Comparison of ENCODE assay signal across 8 cellular contexts in genomic region chr7:99918959-99919813, GRCh38. TPM values are rescaled to one million over a fixed set of nuclear protein-coding genes. Genes with fewer than 3 reads are reported as not detected.
DNase-seq lines count a peak whose midpoint lies in the region; ATAC-seq and TF ChIP-seq lines count a peak whose summit lies in the region.

Gene TRIM4 (minus strand): TSS chr7:99919530. CDS start chr7:99919401, 129 bp downstream.

- peak within 1 kb of the TSS; percentile 89 for H3K4me2 ChIP-seq in fibroblast of lung (ENCODE audit: extremely low read depth, insufficient read depth, low read length)

- DNase-seq in DMS79 treated with DMSO at 0.1 percent for 48 hours (lab: John Stamatoyannopoulos, UW) (peak; percentile 88), KG1 (lab: John Stamatoyannopoulos, UW) (peak; percentile 19), RKO (ENCODE audit: low spot score) (peak; percentile 98), fibroblast of lung (ENCODE audit: low read depth in 2 of 2) (peak; percentile 93 to 95), stomach (peak; percentile 93)
- DNase-seq in activated T-helper 1 cell treated with anti-CD3 and anti-CD28 coated beads, Interleukin-12 subunit alpha, Interleukin-12 subunit beta, Interleukin-2, Interleukin-4 antibody, amounts not matched to agents 30 ng/mL and 10 ng/mL and 1 ng/mL, durations not matched to agents 14 hours and 24 hours and 36 hours (ENCODE audit: low spot score), result peak; percentile 92

- H3K4me1 ChIP-seq in fibroblast of lung (ENCODE audit: control insufficient read depth, extremely low read depth, insufficient read depth, low read length) (peaks cover 4% of the 10 kb centered on the region), stomach (peaks cover 37 to 62% (median 49%) of the 10 kb centered on the region in 4 donors)

- TF ChIP-seq CTCF in fibroblast of lung (conservative IDR thresholded peaks at IDR 0.05 in 1 of 2, IDR thresholded peaks at IDR 0.05 in 1 of 2; ENCODE audit: low read depth in 1 of 2, low read length in 2 of 2), result peak; percentile 14 to 28
- no peak for TF ChIP-seq CTCF in nephron (IDR thresholded peaks at IDR 0.05; ENCODE audit: unreplicated experiment in 3 of 3)
- TF ChIP-seq CTCF in stomach (IDR thresholded peaks at IDR 0.05), result no peak

- no peaks in the 10 kb centered on the region for H3K27me3 Mint-ChIP-seq in activated T-helper 1 cell treated with anti-CD3 and anti-CD28 coated beads, Interleukin-12 subunit alpha, Interleukin-12 subunit beta, Interleukin-2, Interleukin-4 antibody, amounts not matched to agents 30 ng/mL and 10 ng/mL and 1 ng/mL, durations not matched to agents 14 hours and 24 hours and 36 hours (ENCODE audit: insufficient read depth)
- peaks cover 21% of the 10 kb centered on the region for H3K27me3 Mint-ChIP-seq in nephron (ENCODE audit: low read depth)

- ATAC-seq in GM21723 (IDR thresholded peaks at IDR 0.05; ENCODE audit: unreplicated experiment), result peak; percentile 96

- H3K27ac ChIP-seq in fibroblast of lung (ENCODE audit: insufficient read depth, low read length) (peak within 1 kb of the TSS; percentile 89), stomach (peak within 1 kb of the TSS; percentile 89 to 97 (median 93))

- H3K36me3 Mint-ChIP-seq in activated T-helper 1 cell treated with anti-CD3 and anti-CD28 coated beads, Interleukin-12 subunit alpha, Interleukin-12 subunit beta, Interleukin-2, Interleukin-4 antibody, amounts not matched to agents 30 ng/mL and 10 ng/mL and 1 ng/mL, durations not matched to agents 14 hours and 24 hours and 36 hours (ENCODE audit: low read depth), result peaks cover 22% of the 10 kb centered on the region
- H3K36me3 Mint-ChIP-seq in nephron (ENCODE audit: low read depth), result no peaks in the 10 kb centered on the region

- H3K36me3 ChIP-seq in fibroblast of lung (ENCODE audit: control insufficient read depth, insufficient read depth, low read length) (no peaks in the 10 kb centered on the region), stomach (peaks cover 7 to 40% (median 20%) of the 10 kb centered on the region in 4 donors)

- H3K4me1 Mint-ChIP-seq in activated T-helper 1 cell treated with anti-CD3 and anti-CD28 coated beads, Interleukin-12 subunit alpha, Interleukin-12 subunit beta, Interleukin-2, Interleukin-4 antibody, amounts not matched to agents 30 ng/mL and 10 ng/mL and 1 ng/mL, durations not matched to agents 14 hours and 24 hours and 36 hours (ENCODE audit: low read depth), result peaks cover 44% of the 10 kb centered on the region
- no peaks in the 10 kb centered on the region for H3K4me1 Mint-ChIP-seq in nephron

- peak within 1 kb of the TSS; percentile 96 for H3K27ac Mint-ChIP-seq in activated T-helper 1 cell treated with anti-CD3 and anti-CD28 coated beads, Interleukin-12 subunit alpha, Interleukin-12 subunit beta, Interleukin-2, Interleukin-4 antibody, amounts not matched to agents 30 ng/mL and 10 ng/mL and 1 ng/mL, durations not matched to agents 14 hours and 24 hours and 36 hours
- H3K27ac Mint-ChIP-seq in nephron, result peak within 1 kb of the TSS; percentile 73 to 97 (median 91)

- H3K4me3 ChIP-seq in fibroblast of lung (replicated peaks in 1 of 4; ENCODE audit: control extremely low read depth in 1 of 4, insufficient read depth in 1 of 4, low read depth in 3 of 4, low read length in 4 of 4) (peak within 1 kb of the TSS; percentile 67 to 98 (median 82)), stomach (peak within 1 kb of the TSS; percentile 70 to 88 (median 80))

- H3K79me2 ChIP-seq in fibroblast of lung (ENCODE audit: control insufficient read depth, insufficient read depth, low read length), result peaks cover 48% of the 10 kb centered on the region

- peak in 1 of 4 donors; percentile 63 for TF ChIP-seq POLR2A in stomach (IDR thresholded peaks at IDR 0.05)

- no peaks in the 10 kb centered on the region for H3K27me3 ChIP-seq in fibroblast of lung (ENCODE audit: control insufficient read depth, insufficient read depth, low read length)
- H3K27me3 ChIP-seq in stomach, result no peaks in the 10 kb centered on the region

- H4K20me1 ChIP-seq in fibroblast of lung (ENCODE audit: control insufficient read depth, extremely low read depth, insufficient read depth, low read length), result peaks cover 5% of the 10 kb centered on the region

- peak within 1 kb of the TSS; percentile 95 for H2AFZ ChIP-seq in fibroblast of lung (ENCODE audit: low read length)

- peak within 1 kb of the TSS; percentile 91 for H3K9ac ChIP-seq in fibroblast of lung (ENCODE audit: insufficient read depth, low read length)

- no peaks in the 10 kb centered on the region for H3K9me3 Mint-ChIP-seq in activated T-helper 1 cell treated with anti-CD3 and anti-CD28 coated beads, Interleukin-12 subunit alpha, Interleukin-12 subunit beta, Interleukin-2, Interleukin-4 antibody, amounts not matched to agents 30 ng/mL and 10 ng/mL and 1 ng/mL, durations not matched to agents 14 hours and 24 hours and 36 hours
- peaks cover 27% of the 10 kb centered on the region for H3K9me3 Mint-ChIP-seq in nephron

- H3K9me3 ChIP-seq in fibroblast of lung (ENCODE audit: control insufficient read depth, insufficient read depth, low read depth, low read length) (no peaks in the 10 kb centered on the region), stomach (no peaks in the 10 kb centered on the region)

- intact Hi-C loops in activated T-helper 1 cell treated with anti-CD3 and anti-CD28 coated beads, Interleukin-12 subunit alpha, Interleukin-12 subunit beta, Interleukin-2, Interleukin-4 antibody, amounts not matched to agents 30 ng/mL and 10 ng/mL and 1 ng/mL, durations not matched to agents 14 hours and 24 hours and 36 hours (cut with micrococcal nuclease), result loop anchor here (1.0 to 2.0 kb wide), 13 partner anchors 10 to 480 kb away; partner anchors contain the start of genes ATP5MF, CNPY4, COPS6 and GJC3
- intact Hi-C loops in stomach (cut with DNase I; ENCODE audit: low total_unique reads), result loop anchor here (5.0 to 10.0 kb wide), 2 partner anchors 73 to 136 kb away; no protein-coding TSS in a partner anchor

- peak within 1 kb of the TSS; percentile 94 for H3K4me3 Mint-ChIP-seq in activated T-helper 1 cell treated with anti-CD3 and anti-CD28 coated beads, Interleukin-12 subunit alpha, Interleukin-12 subunit beta, Interleukin-2, Interleukin-4 antibody, amounts not matched to agents 30 ng/mL and 10 ng/mL and 1 ng/mL, durations not matched to agents 14 hours and 24 hours and 36 hours
- peak within 1 kb of the TSS; percentile 82 to 90 (median 88) for H3K4me3 Mint-ChIP-seq in nephron

- 0 to 2% (median 1%) methylated on average over 36 to 81 of the region's 81 CpGs for WGBS in stomach, 5 donors

- no peak for TF ChIP-seq EP300 in stomach (IDR thresholded peaks at IDR 0.05)

RNA-seq across cellular contexts. Expression of gene TRIM4, which starts in this region (rescaled TPM):
- 22.1 and 24.1 TPM in 2 replicates for total RNA-seq in activated T-helper 1 cell treated with anti-CD3 and anti-CD28 coated beads, Interleukin-12 subunit alpha, Interleukin-12 subunit beta, Interleukin-2, Interleukin-4 antibody, amounts not matched to agents 30 ng/mL and 10 ng/mL and 1 ng/mL, durations not matched to agents 14 hours and 24 hours and 36 hours
- total RNA-seq in fibroblast of lung (31.5 and 35.4 TPM in 2 replicates), stomach (10 to 100 TPM; 25.3 to 46.1 (median 40.3) TPM)
- polyA plus RNA-seq in fibroblast of lung (19.6 and 23.1 TPM in 2 replicates), stomach (10 to 100 TPM; 12.6 to 21.8 (median 13.8) TPM)
- 15.0 and 19.7 TPM in 2 replicates for polyA plus RNA-seq in fibroblast of lung (2012)
- 10.0 and 10.4 TPM in 2 replicates for polyA minus RNA-seq in fibroblast of lung (ENCODE audit: low replicate concordance)

Comparison
In these comparisons a context has a peak if more than half of its experiments do, and no peak if none do; other contexts are left out.
1. Peak in every context shown above with its lines: DNase-seq, ATAC-seq, H3K4me3 ChIP-seq and H3K27ac ChIP-seq.
2. DNase-seq: peak in every context shown above with its lines; median percentile 98 in RKO; 94 in fibroblast of lung; 93 in stomach; 92 in activated T-helper 1 cell treated with anti-CD3 and anti-CD28 coated beads, Interleukin-12 subunit alpha, Interleukin-12 subunit beta, Interleukin-2, Interleukin-4 antibody, amounts not matched to agents 30 ng/mL and 10 ng/mL and 1 ng/mL, durations not matched to agents 14 hours and 24 hours and 36 hours; 88 in DMS79 treated with DMSO at 0.1 percent for 48 hours; 19 in KG1.
3. CTCF ChIP-seq: peak in fibroblast of lung (2 of 2); none in nephron (0 of 3) and stomach (0 of 7).